Comparison of ENCODE assay signal across 3 cellular contexts in the genomic region with DNA sequence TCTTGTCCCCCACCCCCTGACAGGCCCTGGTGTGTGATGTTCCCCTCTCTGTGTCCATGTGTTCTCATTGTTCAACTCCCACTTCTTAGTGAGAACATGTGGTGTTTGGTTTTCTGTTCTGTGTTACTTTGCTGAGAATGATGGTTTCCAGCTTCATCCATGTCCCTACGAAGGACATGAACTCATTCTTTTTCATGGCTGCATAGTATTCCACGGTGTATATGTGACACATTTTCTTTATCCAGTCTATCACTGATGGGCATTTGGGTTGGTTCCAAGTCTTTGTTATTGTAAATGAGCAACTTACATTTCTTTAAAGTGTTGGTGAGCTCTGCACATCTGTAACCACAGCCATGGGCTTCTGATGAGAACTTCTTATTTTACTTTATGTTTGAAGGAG.
A peak's percentile ranks its signal among the peaks of the same experiment; 100 is the strongest.
TF ChIP-seq lines count a peak whose summit lies in the region.

No MANE protein-coding gene starts in this region.

TF ChIP-seq in HEK293, 187 proteins besides CTCF, POLR2A, EP300 and RAD21:
- TF ChIP-seq ZNF146 (tag by site-specific recombination; IDR thresholded peaks at IDR 0.05), result peak; percentile 93
- TF ChIP-seq, protein P1, sequence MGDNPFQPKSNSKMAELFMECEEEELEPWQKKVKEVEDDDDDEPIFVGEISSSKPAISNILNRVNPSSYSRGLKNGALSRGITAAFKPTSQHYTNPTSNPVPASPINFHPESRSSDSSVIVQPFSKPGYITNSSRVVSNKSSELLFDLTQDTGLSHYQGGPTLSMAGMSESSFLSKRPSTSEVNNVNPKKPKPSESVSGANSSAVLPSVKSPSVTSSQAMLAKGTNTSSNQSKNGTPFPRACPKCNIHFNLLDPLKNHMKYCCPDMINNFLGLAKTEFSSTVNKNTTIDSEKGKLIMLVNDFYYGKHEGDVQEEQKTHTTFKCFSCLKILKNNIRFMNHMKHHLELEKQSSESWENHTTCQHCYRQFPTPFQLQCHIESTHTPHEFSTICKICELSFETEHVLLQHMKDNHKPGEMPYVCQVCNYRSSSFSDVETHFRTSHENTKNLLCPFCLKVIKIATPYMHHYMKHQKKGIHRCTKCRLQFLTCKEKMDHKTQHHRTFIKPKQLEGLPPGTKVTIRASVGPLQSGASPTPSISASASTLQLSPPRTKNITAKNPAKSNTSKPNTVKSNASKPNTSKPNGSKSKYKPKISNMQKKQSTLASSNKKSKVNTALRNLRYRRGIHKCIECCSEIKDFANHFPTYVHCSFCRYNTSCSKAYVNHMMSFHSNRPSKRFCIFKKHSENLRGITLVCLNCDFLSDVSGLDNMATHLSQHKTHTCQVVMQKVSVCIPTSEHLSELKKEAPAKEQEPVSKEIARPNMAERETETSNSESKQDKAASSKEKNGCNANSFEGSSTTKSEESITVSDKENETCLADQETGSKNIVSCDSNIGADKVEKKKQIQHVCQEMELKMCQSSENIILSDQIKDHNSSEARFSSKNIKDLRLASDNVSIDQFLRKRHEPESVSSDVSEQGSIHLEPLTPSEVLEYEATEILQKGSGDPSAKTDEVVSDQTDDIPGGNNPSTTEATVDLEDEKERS (tag by site-specific recombination; IDR thresholded peaks at IDR 0.05), result 0 out of 2 replicates have a peak, but pooled peaks have one; percentile 14

TF ChIP-seq in K562, 482 proteins besides CTCF, POLR2A, EP300 and RAD21:
- TF ChIP-seq ZNF146 (CRISPR knock-in tag; IDR thresholded peaks at IDR 0.05; ENCODE audit: unreplicated experiment), result peak; percentile 34

TF ChIP-seq in H1, 55 proteins besides CTCF, POLR2A, EP300 and RAD21:
- TF ChIP-seq KDM1A (IDR thresholded peaks at IDR 0.05; ENCODE audit: borderline replicate concordance, low read length), result 0 out of 2 replicates have a peak, but pooled peaks have one; percentile 25
